Comparison of ENCODE assay signal across 27 cellular contexts in genomic region chr6:35382015-35382414, GRCh38.
"Had no signal": no experiment of that assay in that cellular context is flagged by ENCODE, and none has a peak within 500 bp of the region (broad histone marks: within the 10 kb centered on the region; RNA-seq: fewer than 3 reads in every experiment).

No MANE protein-coding gene starts in this region.

- H3K27ac Mint-ChIP-seq: activated B cell treated with CpG ODN at 0.5 μM for 24 hours; activated CD4-positive, alpha-beta memory T cell treated with anti-CD3 and anti-CD28 coated beads, Interleukin-2, amount 10 ng/mL, durations not matched to agents 7 days and 5 days; activated CD8-positive, alpha-beta memory T cell treated with anti-CD3 and anti-CD28 coated beads, Interleukin-2, amount 10 ng/mL, durations not matched to agents 7 days and 5 days; activated naive CD4-positive, alpha-beta T cell treated with anti-CD3 and anti-CD28 coated beads, Interleukin-2, amount 10 ng/mL, durations not matched to agents 7 days and 5 days; activated naive CD8-positive, alpha-beta T cell; activated naive CD8-positive, alpha-beta T cell treated with anti-CD3 and anti-CD28 coated beads, Interleukin-2, amount 50 U/mL, for 24 hours; brain had no signal

- H3K4me3 Mint-ChIP-seq: activated B cell treated with CpG ODN at 0.5 μM for 24 hours; activated CD4-positive, alpha-beta memory T cell treated with anti-CD3 and anti-CD28 coated beads, Interleukin-2, amount 10 ng/mL, durations not matched to agents 7 days and 5 days; activated CD8-positive, alpha-beta memory T cell treated with anti-CD3 and anti-CD28 coated beads, Interleukin-2, amount 10 ng/mL, durations not matched to agents 7 days and 5 days; activated naive CD4-positive, alpha-beta T cell treated with anti-CD3 and anti-CD28 coated beads, Interleukin-2, amount 10 ng/mL, durations not matched to agents 7 days and 5 days; activated naive CD8-positive, alpha-beta T cell; activated naive CD8-positive, alpha-beta T cell treated with anti-CD3 and anti-CD28 coated beads, Interleukin-2, amount 50 U/mL, for 24 hours; brain had no signal

- H3K27me3 Mint-ChIP-seq: activated B cell treated with CpG ODN at 0.5 μM for 24 hours; activated CD4-positive, alpha-beta memory T cell treated with anti-CD3 and anti-CD28 coated beads, Interleukin-2, amount 10 ng/mL, durations not matched to agents 7 days and 5 days; activated CD8-positive, alpha-beta memory T cell treated with anti-CD3 and anti-CD28 coated beads, Interleukin-2, amount 10 ng/mL, durations not matched to agents 7 days and 5 days; activated naive CD4-positive, alpha-beta T cell treated with anti-CD3 and anti-CD28 coated beads, Interleukin-2, amount 10 ng/mL, durations not matched to agents 7 days and 5 days; activated naive CD8-positive, alpha-beta T cell; activated naive CD8-positive, alpha-beta T cell treated with anti-CD3 and anti-CD28 coated beads, Interleukin-2, amount 50 U/mL, for 24 hours; brain had no signal

- H3K27ac ChIP-seq: VCaP had no signal

- ATAC-seq: activated CD8-positive, alpha-beta memory T cell treated with anti-CD3 and anti-CD28 coated beads, Interleukin-2, amount 10 ng/mL, durations not matched to agents 7 days and 5 days; activated naive CD8-positive, alpha-beta T cell treated with anti-CD3 and anti-CD28 coated beads, Interleukin-2, amount 50 U/mL, for 24 hours had no signal

- DNase-seq: activated B cell treated with CpG ODN at 0.5 μM for 24 hours; activated CD4-positive, alpha-beta memory T cell treated with anti-CD3 and anti-CD28 coated beads, Interleukin-2, amount 10 ng/mL, durations not matched to agents 7 days and 5 days; activated CD4-positive, alpha-beta T cell treated with anti-CD3 and anti-CD28 coated beads for 4 hours; activated CD4-positive, CD25-positive, alpha-beta regulatory T cell treated with anti-CD3 and anti-CD28 coated beads, Interleukin-2, amount 50 U/mL, for 72 hours; activated CD8-positive, alpha-beta memory T cell treated with anti-CD3 and anti-CD28 coated beads for 24 hours; activated CD8-positive, alpha-beta memory T cell treated with anti-CD3 and anti-CD28 coated beads, Interleukin-2, amount 10 ng/mL, durations not matched to agents 7 days and 5 days; activated CD8-positive, alpha-beta memory T cell treated with anti-CD3 and anti-CD28 coated beads, Interleukin-2, amount 50 U/mL, for 48 hours; activated effector memory CD4-positive, alpha-beta T cell treated with Interleukin-2 at 50 U/mL for 16 hours; activated naive CD8-positive, alpha-beta T cell treated with anti-CD3 and anti-CD28 coated beads, Interleukin-2, amount 50 U/mL, for 24 hours; activated T-cell treated with anti-CD3 and anti-CD28 coated beads, Interleukin-2, amount 50 U/mL, for 48 hours; central memory CD4-positive, alpha-beta T cell; NCI-H1048; NCI-H1105 treated with DMSO at 0.1 percent for 48 hours; NCI-H1436; NCI-H1694; NCI-H2029; NCI-H345; NCI-H524 treated with DMSO at 0.1 percent for 48 hours; Right ventricle myocardium superior; SW 1271; T-helper 1 cell; T-helper 2 cell; T-helper 9 cell had no signal
